ENCODE assay signal across 8 cellular contexts in the genomic region with DNA sequence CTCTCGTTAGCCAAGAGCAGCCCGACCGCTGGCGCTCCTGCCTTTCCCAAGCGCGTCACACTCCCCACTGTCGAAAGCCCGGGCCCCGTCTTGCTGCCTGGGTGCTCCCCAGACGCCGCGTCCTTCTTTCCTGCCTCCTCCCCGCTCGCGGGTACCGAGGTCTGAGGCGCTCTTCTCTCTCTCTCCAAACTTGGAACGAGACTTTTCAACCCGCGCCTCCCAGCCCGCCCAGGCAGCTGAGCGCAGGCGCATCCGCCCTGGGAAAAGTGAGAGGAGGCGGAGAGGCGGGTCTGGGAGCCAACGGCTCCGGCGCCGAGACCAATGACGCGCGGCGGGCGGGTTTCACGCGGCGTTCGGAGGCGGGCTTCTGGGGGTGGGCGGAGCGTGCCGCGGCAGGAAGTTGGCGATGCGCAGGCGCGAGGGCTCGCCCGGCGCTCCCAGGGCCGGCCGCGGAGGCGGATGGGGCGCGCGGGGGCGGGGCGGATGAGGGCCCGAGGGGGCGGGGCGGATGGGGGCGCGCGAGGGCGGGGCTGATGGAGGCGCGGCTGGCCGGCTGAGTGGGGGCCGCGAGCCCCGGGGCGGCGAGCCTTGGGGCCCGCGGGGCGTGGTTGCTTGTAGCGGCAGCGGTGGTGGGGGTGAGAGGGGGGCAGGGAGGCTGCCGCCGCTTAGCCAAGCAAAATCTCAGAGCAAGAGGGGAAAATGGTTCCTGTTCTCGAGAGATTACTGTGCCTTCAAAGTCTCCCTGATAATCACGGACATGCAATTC. TPM values are rescaled to one million over a fixed set of nuclear protein-coding genes. Genes with fewer than 3 reads are reported as not detected.
DNase-seq lines count a peak whose midpoint lies in the region; ATAC-seq and TF ChIP-seq lines count a peak whose summit lies in the region.

RBBP7 (minus strand) TSS at position 268 of the 766 bp plus-strand sequence. CDS start 309 bp downstream, outside the sequence.

- H3K27me3 ChIP-seq in kidney epithelial cell (ENCODE audit: control insufficient read depth, insufficient read depth, low read length): peaks cover 10% of the 10 kb centered on the region

- DNase-seq in AG09319 (ENCODE audit: extremely low read depth, low read depth) (peak; percentile 85), NCI-H460 (ENCODE audit: extremely low read depth, low read depth) (peak; percentile 90), cerebellar nuclear complex (lab: John Stamatoyannopoulos, UW) (peak; percentile 24 to 63), kidney epithelial cell (ENCODE audit: low read depth) (peak; percentile 50)
- peak; percentile 85 for DNase-seq in activated CD4-positive, alpha-beta T cell treated with anti-CD3 and anti-CD28 coated beads for 1 hour
- DNase-seq in stimulated activated CD4-positive, alpha-beta T cell treated with anti-CD3 and anti-CD28 coated beads, Interleukin-15, amount 100 ng/mL, for 48 hours (ENCODE audit: low read depth in 2 of 2): peak; percentile 81 to 89

- peak within 1 kb of the TSS; percentile 90 for H3K4me3 ChIP-seq in kidney epithelial cell (ENCODE audit: low read depth, low read length)

- peak; percentile 84 for ATAC-seq in GM19035 (IDR thresholded peaks at IDR 0.05; ENCODE audit: unreplicated experiment)
- ATAC-seq in HG03354 (IDR thresholded peaks at IDR 0.05; ENCODE audit: poor library complexity, severe bottlenecking, unreplicated experiment): peak; percentile 84

- no peaks in the 10 kb centered on the region for H3K36me3 ChIP-seq in kidney epithelial cell (ENCODE audit: control insufficient read depth, insufficient read depth, low read length)

- TF ChIP-seq CTCF in AG09319 (IDR thresholded peaks at IDR 0.05; ENCODE audit: low read depth, low read length) (no peak), kidney epithelial cell (IDR thresholded peaks at IDR 0.05; ENCODE audit: insufficient read depth, low read length, poor library complexity, severe bottlenecking) (no peak)

RNA-seq across cellular contexts. Expression of gene RBBP7, which starts in this region (rescaled TPM):
- 130 and 146 TPM in 2 replicates for total RNA-seq in NCI-H460 (2014; rRNA removed; shearing (Covaris generic))
- polyA plus RNA-seq in NCI-H460 (2014; cell fraction: nucleus; rRNA removed): 194 and 204 TPM in 2 replicates
- total RNA-seq in kidney epithelial cell: 77.4 and 80.6 TPM in 2 replicates

Comparison
In these comparisons a context has a peak if more than half of its experiments do, and no peak if none do; other contexts are left out.
1. Peak in every context shown above with its lines: DNase-seq, ATAC-seq and H3K4me3 ChIP-seq.